In genomic region chr12:53229454-53229853, GRCh38 we compare ENCODE assay signal across 16 cellular contexts. TPM values are rescaled to one million over a fixed set of nuclear protein-coding genes. Genes with fewer than 3 reads are reported as not detected.
A peak's percentile ranks its signal among the peaks of the same experiment; 100 is the strongest.
DNase-seq lines count a peak whose midpoint lies in the region; ATAC-seq, FAIRE-seq and TF ChIP-seq lines count a peak whose summit lies in the region.
"Had no signal": no experiment of that assay in that cellular context is flagged by ENCODE, and none has a peak within 500 bp of the region (broad histone marks: within the 10 kb centered on the region; RNA-seq: fewer than 3 reads in every experiment).

No MANE protein-coding gene starts in this region.

- no peak overlapping the region for H3K9ac ChIP-seq in kidney (ENCODE audit: low read length in 2 of 2)

- CTCF ChIA-PET in activated CD4-positive, alpha-beta memory T cell treated with anti-CD3 and anti-CD28 coated beads for 36 hours (lab: Charles Lee): interaction anchor here (1.0 to 3.1 kb wide), 4 partner anchors 15 to 92 kb away, joined by 3 to 12 read pairs (median 4); partner anchors contain the start of gene AAAS
- CTCF ChIA-PET in activated CD4-positive, alpha-beta memory T cell treated with anti-CD3 and anti-CD28 coated beads, Interleukin-2, amount 10 ng/mL, durations not matched to agents 7 days and 5 days (lab: Charles Lee): interaction anchor here (0.8 to 1.2 kb wide), 3 partner anchors 10 to 92 kb away, joined by 3 to 4 read pairs (median 4); partner anchors contain the start of gene AAAS

- H3K9me3 ChIP-seq in lower lobe of right lung: no peaks in the 10 kb centered on the region
- no peaks in the 10 kb centered on the region for H3K9me3 ChIP-seq in thoracic aorta
- no peaks in the 10 kb centered on the region for H3K9me3 ChIP-seq in kidney (ENCODE audit: control insufficient read depth in 1 of 2, low read length in 2 of 2)
- H3K9me3 ChIP-seq: Peyer's patch had no signal

- H3K4me3 ChIP-seq in lower lobe of right lung (no peak overlapping the region), thoracic aorta (peak overlapping the region; percentile 94), kidney (ENCODE audit: low read length in 2 of 2) (no peak overlapping the region)
- H3K4me3 ChIP-seq: dorsolateral prefrontal cortex, Peyer's patch had no signal

- peaks cover 7% of the 10 kb centered on the region for H3K36me3 ChIP-seq in lower lobe of right lung
- H3K36me3 ChIP-seq in thoracic aorta: peaks cover 3% of the 10 kb centered on the region
- H3K36me3 ChIP-seq in kidney (ENCODE audit: control insufficient read depth in 1 of 2, insufficient read depth in 2 of 2, low read length in 2 of 2): no peaks in the 10 kb centered on the region
- H3K36me3 ChIP-seq: Peyer's patch had no signal

- H3K9me3 Mint-ChIP-seq in activated CD4-positive, alpha-beta memory T cell treated with anti-CD3 and anti-CD28 coated beads for 36 hours: no peaks in the 10 kb centered on the region
- H3K9me3 Mint-ChIP-seq in activated CD4-positive, alpha-beta memory T cell treated with anti-CD3 and anti-CD28 coated beads, Interleukin-2, amount 10 ng/mL, durations not matched to agents 7 days and 5 days: no peaks in the 10 kb centered on the region
- H3K9me3 Mint-ChIP-seq in activated naive CD8-positive, alpha-beta T cell treated with anti-CD3 and anti-CD28 coated beads for 36 hours: no peaks in the 10 kb centered on the region

- H3K27me3 ChIP-seq in lower lobe of right lung (ENCODE audit: low read depth) (no peaks in the 10 kb centered on the region), thoracic aorta (replicated peaks; ENCODE audit: insufficient read depth) (no peaks in the 10 kb centered on the region)
- H3K27me3 ChIP-seq: dorsolateral prefrontal cortex, foreskin keratinocyte, Peyer's patch had no signal

- peak overlapping the region; percentile 53 for H3K27ac Mint-ChIP-seq in activated CD4-positive, alpha-beta memory T cell treated with anti-CD3 and anti-CD28 coated beads for 36 hours
- no peak overlapping the region for H3K27ac Mint-ChIP-seq in activated CD4-positive, alpha-beta memory T cell treated with anti-CD3 and anti-CD28 coated beads, Interleukin-2, amount 10 ng/mL, durations not matched to agents 7 days and 5 days
- H3K27ac Mint-ChIP-seq in activated naive CD8-positive, alpha-beta T cell treated with anti-CD3 and anti-CD28 coated beads for 36 hours: no peak overlapping the region

- peaks cover 70% of the 10 kb centered on the region for H3K4me1 Mint-ChIP-seq in activated CD4-positive, alpha-beta memory T cell treated with anti-CD3 and anti-CD28 coated beads for 36 hours (ENCODE audit: low read depth)
- H3K4me1 Mint-ChIP-seq in activated CD4-positive, alpha-beta memory T cell treated with anti-CD3 and anti-CD28 coated beads, Interleukin-2, amount 10 ng/mL, durations not matched to agents 7 days and 5 days: peaks cover 62% of the 10 kb centered on the region
- H3K4me1 Mint-ChIP-seq in activated naive CD8-positive, alpha-beta T cell treated with anti-CD3 and anti-CD28 coated beads for 36 hours: peaks cover 55% of the 10 kb centered on the region

- ATAC-seq in lower lobe of right lung (no peak), thoracic aorta (ENCODE audit: insufficient number of reproducible peaks, low FRiP score, low read depth) (no peak), HG02884 (IDR thresholded peaks at IDR 0.05; ENCODE audit: unreplicated experiment) (no peak)
- ATAC-seq: foreskin keratinocyte had no signal

- H3K27ac ChIP-seq in lower lobe of right lung: no peak overlapping the region
- H3K27ac ChIP-seq in thoracic aorta: peak overlapping the region; percentile 65 to 92
- H3K27ac ChIP-seq in kidney (ENCODE audit: low read depth in 2 of 2, low read length in 2 of 2): no peak overlapping the region
- H3K27ac ChIP-seq: foreskin keratinocyte, Peyer's patch had no signal

- H3K27me3 Mint-ChIP-seq in activated CD4-positive, alpha-beta memory T cell treated with anti-CD3 and anti-CD28 coated beads for 36 hours: no peaks in the 10 kb centered on the region
- no peaks in the 10 kb centered on the region for H3K27me3 Mint-ChIP-seq in activated CD4-positive, alpha-beta memory T cell treated with anti-CD3 and anti-CD28 coated beads, Interleukin-2, amount 10 ng/mL, durations not matched to agents 7 days and 5 days
- H3K27me3 Mint-ChIP-seq in activated naive CD8-positive, alpha-beta T cell treated with anti-CD3 and anti-CD28 coated beads for 36 hours: no peaks in the 10 kb centered on the region

- H3K36me3 Mint-ChIP-seq in activated CD4-positive, alpha-beta memory T cell treated with anti-CD3 and anti-CD28 coated beads for 36 hours: no peaks in the 10 kb centered on the region
- peaks cover 6% of the 10 kb centered on the region for H3K36me3 Mint-ChIP-seq in activated CD4-positive, alpha-beta memory T cell treated with anti-CD3 and anti-CD28 coated beads, Interleukin-2, amount 10 ng/mL, durations not matched to agents 7 days and 5 days (ENCODE audit: low read depth)
- peaks cover 10% of the 10 kb centered on the region for H3K36me3 Mint-ChIP-seq in activated naive CD8-positive, alpha-beta T cell treated with anti-CD3 and anti-CD28 coated beads for 36 hours

- DNase-seq in activated CD4-positive, alpha-beta memory T cell treated with anti-CD3 and anti-CD28 coated beads for 36 hours: no peak
- no peak for DNase-seq in activated CD4-positive, alpha-beta memory T cell treated with anti-CD3 and anti-CD28 coated beads, Interleukin-2, amount 10 ng/mL, durations not matched to agents 7 days and 5 days
- no peak for DNase-seq in activated naive CD8-positive, alpha-beta T cell treated with anti-CD3 and anti-CD28 coated beads for 36 hours
- DNase-seq in lower lobe of right lung (peak; percentile 33), thoracic aorta (ENCODE audit: low spot score) (no peak), kidney (no peak)
- no peak for DNase-seq in effector CD8-positive, alpha-beta T cell (lab: John Stamatoyannopoulos, UW)
- DNase-seq: dorsolateral prefrontal cortex, foreskin keratinocyte, NCI-H1436, Peyer's patch, small intestine, T1000, trophoblast cell had no signal

- POLR2A ChIA-PET in activated CD4-positive, alpha-beta memory T cell treated with anti-CD3 and anti-CD28 coated beads for 36 hours (lab: Charles Lee): no interaction called here
- POLR2A ChIA-PET in activated CD4-positive, alpha-beta memory T cell treated with anti-CD3 and anti-CD28 coated beads, Interleukin-2, amount 10 ng/mL, durations not matched to agents 7 days and 5 days (lab: Charles Lee): interaction anchor here (9.0 kb wide), 1 partner anchor 11 kb away, joined by 108 read pairs; no protein-coding TSS in a partner anchor

- H3K4me1 ChIP-seq in lower lobe of right lung (peaks cover 61% of the 10 kb centered on the region), thoracic aorta (ENCODE audit: control insufficient read depth in 1 of 2, low read depth in 2 of 2) (peaks cover 31 to 71% of the 10 kb centered on the region in 2 donors), kidney (ENCODE audit: control insufficient read depth in 1 of 2, insufficient read depth in 1 of 2, low read depth in 1 of 2, low read length in 2 of 2) (peaks cover 11 to 31% of the 10 kb centered on the region in 2 donors)

- TF ChIP-seq CTCF in lower lobe of right lung (IDR thresholded peaks at IDR 0.05) (no peak), thoracic aorta (IDR thresholded peaks at IDR 0.05) (no peak), kidney (IDR thresholded peaks at IDR 0.05; ENCODE audit: borderline replicate concordance, extremely low read depth, insufficient read depth) (no peak)

- no peak overlapping the region for H3K4me3 Mint-ChIP-seq in activated CD4-positive, alpha-beta memory T cell treated with anti-CD3 and anti-CD28 coated beads for 36 hours
- no peak overlapping the region for H3K4me3 Mint-ChIP-seq in activated CD4-positive, alpha-beta memory T cell treated with anti-CD3 and anti-CD28 coated beads, Interleukin-2, amount 10 ng/mL, durations not matched to agents 7 days and 5 days
- peak overlapping the region; percentile 13 for H3K4me3 Mint-ChIP-seq in activated naive CD8-positive, alpha-beta T cell treated with anti-CD3 and anti-CD28 coated beads for 36 hours

- intact Hi-C loops in activated CD4-positive, alpha-beta memory T cell treated with anti-CD3 and anti-CD28 coated beads for 36 hours (cut with micrococcal nuclease): no loop called here
- intact Hi-C loops in lower lobe of right lung (cut with DNase I) (no loop called here), kidney (cut with DNase I) (no loop called here)

- FAIRE-seq in kidney (lab: Jason Lieb, UNC): no peak
- FAIRE-seq: small intestine had no signal

RNA-seq across cellular contexts. Expression of gene RARG, which starts 2.6 kb away (rescaled TPM):
- 10 to 100 TPM; 21.8 to 25.2 TPM for total RNA-seq in activated CD4-positive, alpha-beta memory T cell treated with anti-CD3 and anti-CD28 coated beads for 36 hours
- total RNA-seq in activated CD4-positive, alpha-beta memory T cell treated with anti-CD3 and anti-CD28 coated beads, Interleukin-2, amount 10 ng/mL, durations not matched to agents 7 days and 5 days: 10 to 100 TPM; 46.1 to 47.4 TPM
- 10 to 100 TPM; 22.7 to 26.0 TPM for total RNA-seq in activated naive CD8-positive, alpha-beta T cell treated with anti-CD3 and anti-CD28 coated beads for 36 hours
- 30.1 TPM for total RNA-seq in lower lobe of right lung
- total RNA-seq in thoracic aorta: 10 to 100 TPM; 25.7 to 37.5 TPM
- 34.1 TPM for total RNA-seq in kidney
- polyA plus RNA-seq in kidney (ENCODE audit: insufficient read depth, low read depth, low replicate concordance): 13.2 TPM

RNA-seq across cellular contexts. Expression of gene ITGB7, which starts 22.4 kb away (rescaled TPM):
- total RNA-seq in activated CD4-positive, alpha-beta memory T cell treated with anti-CD3 and anti-CD28 coated beads for 36 hours: 100 to 1,000 TPM; 168 to 169 TPM
- total RNA-seq in activated CD4-positive, alpha-beta memory T cell treated with anti-CD3 and anti-CD28 coated beads, Interleukin-2, amount 10 ng/mL, durations not matched to agents 7 days and 5 days: 100 to 1,000 TPM; 780 to 786 TPM
- total RNA-seq in activated naive CD8-positive, alpha-beta T cell treated with anti-CD3 and anti-CD28 coated beads for 36 hours: 100 to 1,000 TPM; 102 to 105 TPM
- 9.7 TPM for total RNA-seq in lower lobe of right lung
- 1 to 10 TPM; 2.1 to 8.3 TPM for total RNA-seq in thoracic aorta
- total RNA-seq in kidney: 14.5 TPM
- polyA plus RNA-seq in kidney (ENCODE audit: insufficient read depth, low read depth, low replicate concordance): 11.0 TPM
- total RNA-seq: NCI-H460 had no signal

RNA-seq across cellular contexts. Expression of gene ESPL1, which starts 38.6 kb away (rescaled TPM):
- 10 to 100 TPM; 70.0 to 77.2 TPM for total RNA-seq in activated CD4-positive, alpha-beta memory T cell treated with anti-CD3 and anti-CD28 coated beads for 36 hours
- 10 to 100 TPM; 88.4 to 90.2 TPM for total RNA-seq in activated CD4-positive, alpha-beta memory T cell treated with anti-CD3 and anti-CD28 coated beads, Interleukin-2, amount 10 ng/mL, durations not matched to agents 7 days and 5 days
- total RNA-seq in activated naive CD8-positive, alpha-beta T cell treated with anti-CD3 and anti-CD28 coated beads for 36 hours: 10 to 100 TPM; 66.3 to 67.7 TPM
- total RNA-seq in lower lobe of right lung (2.2 TPM), thoracic aorta (under 1 TPM; 0.78 to 0.95 TPM), kidney (1.5 TPM)
- 2.9 TPM for polyA plus RNA-seq in kidney (ENCODE audit: insufficient read depth, low read depth, low replicate concordance)

RNA-seq across cellular contexts. Expression of gene CSAD, which starts 48.7 kb away (rescaled TPM):
- total RNA-seq in activated CD4-positive, alpha-beta memory T cell treated with anti-CD3 and anti-CD28 coated beads for 36 hours: 10 to 100 TPM; 21.4 to 23.7 TPM
- 10 to 100 TPM; 28.6 to 31.0 TPM for total RNA-seq in activated CD4-positive, alpha-beta memory T cell treated with anti-CD3 and anti-CD28 coated beads, Interleukin-2, amount 10 ng/mL, durations not matched to agents 7 days and 5 days
- 10 to 100 TPM; 11.8 to 11.9 TPM for total RNA-seq in activated naive CD8-positive, alpha-beta T cell treated with anti-CD3 and anti-CD28 coated beads for 36 hours
- total RNA-seq in lower lobe of right lung: 39.2 TPM
- total RNA-seq in thoracic aorta: 10 to 100 TPM; 70.8 to 89.5 TPM
- total RNA-seq in kidney: 39.1 TPM
- 24.0 TPM for polyA plus RNA-seq in kidney (ENCODE audit: insufficient read depth, low read depth, low replicate concordance)

RNA-seq across cellular contexts. Expression of gene ZNF740, which starts 48.9 kb away (rescaled TPM):
- 10 to 100 TPM; 32.6 to 37.5 TPM for total RNA-seq in activated CD4-positive, alpha-beta memory T cell treated with anti-CD3 and anti-CD28 coated beads for 36 hours
- total RNA-seq in activated CD4-positive, alpha-beta memory T cell treated with anti-CD3 and anti-CD28 coated beads, Interleukin-2, amount 10 ng/mL, durations not matched to agents 7 days and 5 days: 10 to 100 TPM; 33.7 to 45.5 TPM
- total RNA-seq in activated naive CD8-positive, alpha-beta T cell treated with anti-CD3 and anti-CD28 coated beads for 36 hours: 10 to 100 TPM; 34.9 to 42.8 TPM
- total RNA-seq in lower lobe of right lung: 49.5 TPM
- 10 to 100 TPM; 22.2 to 28.4 TPM for total RNA-seq in thoracic aorta
- 58.3 TPM for total RNA-seq in kidney
- 11.1 TPM for polyA plus RNA-seq in kidney (ENCODE audit: insufficient read depth, low read depth, low replicate concordance)

Comparison
In these comparisons a context has a peak if more than half of its experiments do, and no peak if none do; other contexts are left out.
1. RNA of gene ITGB7, which starts 22.4 kb away (total RNA-seq): 780 to 786 TPM in activated CD4-positive, alpha-beta memory T cell treated with anti-CD3 and anti-CD28 coated beads, Interleukin-2, amount 10 ng/mL, durations not matched to agents 7 days and 5 days; 168 to 169 TPM in activated CD4-positive, alpha-beta memory T cell treated with anti-CD3 and anti-CD28 coated beads for 36 hours, 102 to 105 TPM in activated naive CD8-positive, alpha-beta T cell treated with anti-CD3 and anti-CD28 coated beads for 36 hours, 14.5 TPM in kidney (single experiment), 9.7 TPM in lower lobe of right lung (single experiment) and 2.1 to 8.3 TPM in thoracic aorta; every median in the first group is over 4 times any median in the second.
2. H3K27ac ChIP-seq: peak in thoracic aorta (2 of 2); none in lower lobe of right lung (single experiment) and kidney (0 of 2).
3. RNA of gene ESPL1, which starts 38.6 kb away (total RNA-seq): 88.4 to 90.2 TPM in activated CD4-positive, alpha-beta memory T cell treated with anti-CD3 and anti-CD28 coated beads, Interleukin-2, amount 10 ng/mL, durations not matched to agents 7 days and 5 days, 70.0 to 77.2 TPM in activated CD4-positive, alpha-beta memory T cell treated with anti-CD3 and anti-CD28 coated beads for 36 hours and 66.3 to 67.7 TPM in activated naive CD8-positive, alpha-beta T cell treated with anti-CD3 and anti-CD28 coated beads for 36 hours; 2.2 TPM in lower lobe of right lung (single experiment), 1.5 TPM in kidney (single experiment) and 0.78 to 0.95 TPM in thoracic aorta; every median in the first group is over 10 times any median in the second.